ENCODE assay signal across 8 cellular contexts in genomic region chr14:64671591-64671990, GRCh38. TPM values are rescaled to one million over a fixed set of nuclear protein-coding genes. Genes with fewer than 3 reads are reported as not detected.
DNase-seq lines count a peak whose midpoint lies in the region; ATAC-seq and TF ChIP-seq lines count a peak whose summit lies in the region.

No MANE protein-coding gene starts in this region.

- no peak overlapping the region for H3K4me3 Mint-ChIP-seq in CD14-positive monocyte
- no peak overlapping the region for H3K4me3 Mint-ChIP-seq in GM23338
- no peak overlapping the region for H3K4me3 Mint-ChIP-seq in MCF 10A (ENCODE audit: unreplicated experiment)

- POLR2A ChIA-PET in MCF 10A (lab: Yijun Ruan, JAX) = interaction anchor here (0.5 to 15.0 kb wide), 10 partner anchors 8 to 238 kb away, joined by 3 to 386 read pairs (median 6); partner anchors contain the start of gene PLEKHG3

- no peak for DNase-seq in CD14-positive monocyte (ENCODE audit: low spot score)
- peak; percentile 85 for DNase-seq in GM23338 (ENCODE audit: low spot score)
- peak; percentile 31 for DNase-seq in NCI-H748 treated with DMSO at 0.1 percent for 48 hours (lab: John Stamatoyannopoulos, UW)
- peak; percentile 81 for DNase-seq in MCF 10A (ENCODE audit: unreplicated experiment)
- DNase-seq in inferior parietal cortex (ENCODE audit: extremely low spot score) = peak; percentile 87
- peak; percentile 92 for DNase-seq in superior temporal gyrus (ENCODE audit: extremely low spot score)
- no peak for DNase-seq in activated CD4-positive, alpha-beta T cell treated with anti-CD3 and anti-CD28 coated beads, Interleukin-2, amount 50 U/mL, for 4 hours

- H3K27me3 ChIP-seq in GM23338 (ENCODE audit: insufficient read depth) = no peaks in the 10 kb centered on the region

- no TSS peak for BruUV-seq in MCF 10A (replicated peaks; lab: Mats Ljungman, UMichigan)

- H4K20me1 ChIP-seq in GM23338 (replicated peaks; ENCODE audit: insufficient read depth) = no peaks in the 10 kb centered on the region

- no peaks in the 10 kb centered on the region for H3K36me3 Mint-ChIP-seq in CD14-positive monocyte
- no peaks in the 10 kb centered on the region for H3K36me3 Mint-ChIP-seq in GM23338 (ENCODE audit: low read depth)
- no peaks in the 10 kb centered on the region for H3K36me3 Mint-ChIP-seq in MCF 10A (ENCODE audit: insufficient read depth, unreplicated experiment)

- CTCF ChIA-PET in MCF 10A (lab: Yijun Ruan, JAX) = interaction anchor here (0.6 to 8.7 kb wide), 37 partner anchors 9 to 331 kb away, joined by 3 to 122 read pairs (median 4); partner anchors contain the start of gene PLEKHG3

- no peak overlapping the region for H3K4me3 ChIP-seq in GM23338

- no peak overlapping the region for H3K27ac ChIP-seq in GM23338 (ENCODE audit: low read depth)

- H3K36me3 ChIP-seq in GM23338 (ENCODE audit: insufficient read depth) = no peaks in the 10 kb centered on the region

- no peaks in the 10 kb centered on the region for H3K79me2 ChIP-seq in GM23338 (replicated peaks; ENCODE audit: insufficient read depth)

- H3K4me1 Mint-ChIP-seq in CD14-positive monocyte = peaks cover 47% of the 10 kb centered on the region
- H3K4me1 Mint-ChIP-seq in GM23338 = peaks cover 11% of the 10 kb centered on the region; the same call in 2 of the 3 replicates
- H3K4me1 Mint-ChIP-seq in MCF 10A (ENCODE audit: insufficient read depth, unreplicated experiment) = peaks cover 41% of the 10 kb centered on the region

- ATAC-seq in GM23338 (peak; percentile 63), HG03045 (IDR thresholded peaks at IDR 0.05; ENCODE audit: unreplicated experiment) (no peak)

- intact Hi-C loops in CD14-positive monocyte (cut with micrococcal nuclease) = loop anchor here (5.0 kb wide), 1 partner anchor 36 kb away; no protein-coding TSS in a partner anchor
- intact Hi-C loops in MCF 10A (cut with micrococcal nuclease) = loop anchor here (1.0 to 10.0 kb wide), 4 partner anchors 33 to 313 kb away; partner anchors contain the start of genes FNTB and PLEKHG3

- H2AFZ ChIP-seq in GM23338 = no peak overlapping the region

- no peak overlapping the region for H3K4me2 ChIP-seq in GM23338

- H3K27me3 Mint-ChIP-seq in CD14-positive monocyte (ENCODE audit: low read depth in 3 of 3) = peaks cover 0 to 7% (median 1%) of the 10 kb centered on the region in 3 donors
- H3K27me3 Mint-ChIP-seq in GM23338 (ENCODE audit: insufficient read depth, low read depth, poor library complexity) = peaks cover 2% of the 10 kb centered on the region
- H3K27me3 Mint-ChIP-seq in MCF 10A (ENCODE audit: insufficient read depth, unreplicated experiment) = no peaks in the 10 kb centered on the region

- peak; percentile 74 for TF ChIP-seq CTCF in CD14-positive monocyte (IDR thresholded peaks at IDR 0.05)
- TF ChIP-seq CTCF in GM23338 (conservative IDR thresholded peaks at IDR 0.05; ENCODE audit: low read depth in 2 of 2) = peak; percentile 84 to 87
- peak; percentile 69 for TF ChIP-seq CTCF in MCF 10A (IDR thresholded peaks at IDR 0.05; ENCODE audit: unreplicated experiment)

- H3K4me1 ChIP-seq in GM23338 (ENCODE audit: insufficient read depth) = peaks cover 5% of the 10 kb centered on the region; the same call in 1 of the 2 replicates

- H3K27ac Mint-ChIP-seq in CD14-positive monocyte = no peak overlapping the region
- no peak overlapping the region for H3K27ac Mint-ChIP-seq in GM23338
- no peak overlapping the region for H3K27ac Mint-ChIP-seq in MCF 10A (ENCODE audit: low read depth, unreplicated experiment)

- H3K9me3 Mint-ChIP-seq in CD14-positive monocyte (peaks cover 0 to 6% (median 4%) of the 10 kb centered on the region in 7 donors), GM23338 (no peaks in the 10 kb centered on the region; the same call in 2 of the 3 replicates), MCF 10A (ENCODE audit: unreplicated experiment) (no peaks in the 10 kb centered on the region)

- H3F3A ChIP-seq in GM23338 (replicated peaks; ENCODE audit: low read depth) = no peaks in the 10 kb centered on the region

- no peaks in the 10 kb centered on the region for H3K9me2 ChIP-seq in GM23338 (ENCODE audit: insufficient read depth)

TF ChIP-seq in GM23338, 12 proteins besides CTCF, POLR2A, EP300 and RAD21:
- TF ChIP-seq NANOG (IDR thresholded peaks at IDR 0.05; ENCODE audit: borderline replicate concordance) = no peak

RNA-seq across cellular contexts. Expression of gene PLEKHG3, which starts 32.6 kb away (rescaled TPM):
- polyA plus RNA-seq in CD14-positive monocyte = 10 to 100 TPM in 1 of 2 donors, 1 to 10 TPM in 1; 6.3 to 21.6 TPM
- 83.1 and 83.9 TPM in 2 replicates for total RNA-seq in GM23338 (2014; rRNA removed; shearing (Covaris generic))
- 23.0 and 30.8 TPM in 2 replicates for polyA plus RNA-seq in GM23338 (2016; fragmentation: Nextera tagmentation; extraction: Ambion mirVana)
- 52.9 and 72.8 TPM in 2 replicates for total RNA-seq in MCF 10A (2022)

Comparison
In these comparisons a context has a peak if more than half of its experiments do, and no peak if none do; other contexts are left out.
1. DNase-seq: peak in GM23338 (single experiment), NCI-H748 treated with DMSO at 0.1 percent for 48 hours (single experiment), MCF 10A (single experiment), inferior parietal cortex (single experiment) and superior temporal gyrus (single experiment); none in CD14-positive monocyte (single experiment) and activated CD4-positive, alpha-beta T cell treated with anti-CD3 and anti-CD28 coated beads, Interleukin-2, amount 50 U/mL, for 4 hours (0 of 2).
2. Peak in every context shown above with its lines, with median percentiles within 50 percentile points of each other: CTCF ChIP-seq.